12 cellular contexts compared by ENCODE assay signal in genomic region chr22:31872209-31872608, GRCh38.
DNase-seq lines count a peak whose midpoint lies in the region; ATAC-seq, FAIRE-seq and TF ChIP-seq lines count a peak whose summit lies in the region.
"Had no signal": no experiment of that assay in that cellular context is flagged by ENCODE, and none has a peak within 500 bp of the region (broad histone marks: within the 10 kb centered on the region; RNA-seq: fewer than 3 reads in every experiment).

No MANE protein-coding gene starts in this region.

- no peak for TF ChIP-seq EP300 in K562 (IDR thresholded peaks at IDR 0.05; ENCODE audit: low read length)

- H3K4me3 ChIP-seq in GM12864 (ENCODE audit: low read depth, low read length): no peak overlapping the region
- H3K4me3 ChIP-seq in KMS-11 (IDR thresholded peaks at IDR 0.05; ENCODE audit: insufficient read depth, low read depth, low read length): no peak overlapping the region
- no peak overlapping the region for H3K4me3 ChIP-seq in K562
- H3K4me3 ChIP-seq in lower lobe of right lung: no peak overlapping the region
- H3K4me3 ChIP-seq in vagina: no peak overlapping the region

- H3K79me2 ChIP-seq in KMS-11 (ENCODE audit: insufficient read depth, low read depth) (no peaks in the 10 kb centered on the region), K562 (ENCODE audit: control insufficient read depth, insufficient read depth, low read length) (no peaks in the 10 kb centered on the region)

- no peaks in the 10 kb centered on the region for H3K4me1 ChIP-seq in KMS-11 (ENCODE audit: low read depth, poor library complexity, severe bottlenecking)
- H3K4me1 ChIP-seq in K562 (replicated peaks in 1 of 2; ENCODE audit: control insufficient read depth in 2 of 2, insufficient read depth in 2 of 2, low read length in 2 of 2): peaks cover 3 to 15% of the 10 kb centered on the region in 2 experiments; a peak in 3 of 5 replicates
- H3K4me1 ChIP-seq in lower lobe of right lung: peaks cover 23% of the 10 kb centered on the region
- H3K4me1 ChIP-seq in vagina: peaks cover 9% of the 10 kb centered on the region

- H3K4me2 ChIP-seq in KMS-11: no peak overlapping the region
- no peak overlapping the region for H3K4me2 ChIP-seq in K562 (ENCODE audit: insufficient read depth, low read length)

- CTCF ChIA-PET in K562 (lab: Yijun Ruan, JAX; ENCODE audit: low intra/inter-chr PET ratio): interaction anchor here (0.5 to 2.5 kb wide), 4 partner anchors 57 to 75 kb away, joined by 3 to 7 read pairs (median 4); partner anchors contain the start of gene YWHAH

- H3K27ac ChIP-seq in KMS-11: no peak overlapping the region
- H3K27ac ChIP-seq in K562 (ENCODE audit: extremely low read depth, low read depth, low read length): no peak overlapping the region
- no peak overlapping the region for H3K27ac ChIP-seq in lower lobe of right lung
- no peak overlapping the region for H3K27ac ChIP-seq in vagina

- POLR2A ChIA-PET in K562 (lab: Yijun Ruan, JAX): interaction anchor here (1.0 to 1.3 kb wide), 2 partner anchors 60 to 76 kb away, joined by 3 to 5 read pairs; no protein-coding TSS in a partner anchor

- no peaks in the 10 kb centered on the region for H4K20me1 ChIP-seq in KMS-11 (ENCODE audit: insufficient read depth)
- H4K20me1 ChIP-seq in K562 (replicated peaks; ENCODE audit: control insufficient read depth, insufficient read depth, low read length): no peaks in the 10 kb centered on the region

- 11% methylated on average over 3 of the region's 4 CpGs for WGBS in K562 (ENCODE audit: insufficient coverage, low coverage, missing lambda C conversion rate)

- H3K9me3 ChIP-seq in K562 (replicated peaks; ENCODE audit: control insufficient read depth, insufficient read depth, low read depth, low read length): no peaks in the 10 kb centered on the region
- no peaks in the 10 kb centered on the region for H3K9me3 ChIP-seq in lower lobe of right lung
- H3K9me3 ChIP-seq in vagina: no peaks in the 10 kb centered on the region

- no peaks in the 10 kb centered on the region for H3K27me3 Mint-ChIP-seq in stimulated activated naive CD8-positive, alpha-beta T cell treated with anti-CD3 and anti-CD28 coated beads, Interleukin-15, amount 100 ng/mL, for 72 hours
- H3K27me3 Mint-ChIP-seq: activated naive CD8-positive, alpha-beta T cell had no signal

- H3K27ac Mint-ChIP-seq in stimulated activated naive CD8-positive, alpha-beta T cell treated with anti-CD3 and anti-CD28 coated beads, Interleukin-15, amount 100 ng/mL, for 72 hours: no peak overlapping the region
- H3K27ac Mint-ChIP-seq: activated naive CD8-positive, alpha-beta T cell had no signal

- no peaks in the 10 kb centered on the region for H3K27me3 ChIP-seq in KMS-11 (ENCODE audit: insufficient read depth, low read depth)
- H3K27me3 ChIP-seq in K562 (ENCODE audit: control insufficient read depth in 2 of 2, insufficient read depth in 2 of 2, low read length in 2 of 2): no peaks in the 10 kb centered on the region
- H3K27me3 ChIP-seq in lower lobe of right lung (ENCODE audit: low read depth): no peaks in the 10 kb centered on the region
- H3K27me3 ChIP-seq in vagina: no peaks in the 10 kb centered on the region

- no peaks in the 10 kb centered on the region for H3K36me3 ChIP-seq in KMS-11 (ENCODE audit: insufficient read depth)
- H3K36me3 ChIP-seq in K562 (ENCODE audit: control insufficient read depth, insufficient read depth, low read length): peaks cover 26% of the 10 kb centered on the region; the same call in 2 of the 3 replicates
- H3K36me3 ChIP-seq in lower lobe of right lung: peaks cover 70% of the 10 kb centered on the region
- peaks cover 0 to 40% of the 10 kb centered on the region in 2 donors for H3K36me3 ChIP-seq in vagina

- H3K9me3 Mint-ChIP-seq in stimulated activated naive CD8-positive, alpha-beta T cell treated with anti-CD3 and anti-CD28 coated beads, Interleukin-15, amount 100 ng/mL, for 72 hours: no peaks in the 10 kb centered on the region

- H3K9me1 ChIP-seq in K562 (ENCODE audit: control insufficient read depth, insufficient read depth, low read length): no peaks in the 10 kb centered on the region

- TF ChIP-seq CTCF in GM12864 (IDR thresholded peaks at IDR 0.05; ENCODE audit: low read depth, low read length, missing control alignments) (peak; percentile 8), KMS-11 (conservative IDR thresholded peaks at IDR 0.05; ENCODE audit: low read depth, low read length) (peak; percentile 47; the same call in 1 of the 2 replicates), K562 (IDR thresholded peaks at IDR 0.05 in 2 of 3, conservative IDR thresholded peaks at IDR 0.05 in 1 of 3; ENCODE audit: insufficient read depth in 2 of 3, low read depth in 1 of 3, low read length in 3 of 3) (peak; percentile 66 to 80 (median 74)), lower lobe of right lung (IDR thresholded peaks at IDR 0.05) (peak; percentile 17), vagina (IDR thresholded peaks at IDR 0.05) (no peak)

- H3K9ac ChIP-seq in KMS-11: no peak overlapping the region
- no peak overlapping the region for H3K9ac ChIP-seq in K562 (ENCODE audit: insufficient read depth in 1 of 2, low read depth in 2 of 2, low read length in 2 of 2)

- in situ Hi-C loops in K562 (cut with MboI): loop anchor here (5.0 kb wide), 1 partner anchor 75 kb away; no protein-coding TSS in a partner anchor

- TF ChIP-seq POLR2A in K562 (conservative IDR thresholded peaks at IDR 0.05): no peak
- no peak for TF ChIP-seq POLR2A in vagina (IDR thresholded peaks at IDR 0.05)

- FAIRE-seq in K562 (lab: Jason Lieb, UNC): peak; percentile 93
- FAIRE-seq: kidney, TTC549 had no signal

- H3K4me3 Mint-ChIP-seq in stimulated activated naive CD8-positive, alpha-beta T cell treated with anti-CD3 and anti-CD28 coated beads, Interleukin-15, amount 100 ng/mL, for 72 hours: no peak overlapping the region
- H3K4me3 Mint-ChIP-seq: activated naive CD8-positive, alpha-beta T cell had no signal

- H3K4me1 Mint-ChIP-seq in stimulated activated naive CD8-positive, alpha-beta T cell treated with anti-CD3 and anti-CD28 coated beads, Interleukin-15, amount 100 ng/mL, for 72 hours: peaks cover 17% of the 10 kb centered on the region

- intact Hi-C loops in K562 (cut with micrococcal nuclease) (loop anchor here (1.0 to 10.0 kb wide), 2 partner anchors 75 to 207 kb away; partner anchors contain the start of gene PISD), lower lobe of right lung (cut with DNase I) (loop anchor here (10.0 kb wide), 1 partner anchor 73 kb away; the partner anchor contains the start of gene YWHAH), vagina (cut with DNase I) (no loop called here)

- DNase-seq in GM12864 (ENCODE audit: low read depth): no peak
- DNase-seq in K562 (ENCODE audit: extremely low read depth in 1 of 4, low spot score in 3 of 4): peak; percentile 39 to 76 (median 56)
- no peak for DNase-seq in lower lobe of right lung
- no peak for DNase-seq in stimulated activated naive CD8-positive, alpha-beta T cell treated with anti-CD3 and anti-CD28 coated beads, Interleukin-15, amount 100 ng/mL, for 72 hours
- DNase-seq in vagina (ENCODE audit: extremely low spot score in 2 of 2): no peak
- DNase-seq: DMS79, kidney, NCI-H748 treated with DMSO at 0.1 percent for 48 hours had no signal

- no peak overlapping the region for H2AFZ ChIP-seq in KMS-11 (ENCODE audit: low read depth)
- no peak overlapping the region; the same call in 1 of the 2 replicates for H2AFZ ChIP-seq in K562 (ENCODE audit: low read depth, low read length)

- BruUV-seq in K562 (replicated peaks; lab: Mats Ljungman, UMichigan): no TSS peak

- peak; percentile 78 to 93 for TF ChIP-seq RAD21 in K562 (CRISPR knock-in tag; conservative IDR thresholded peaks at IDR 0.05 in 1 of 2, IDR thresholded peaks at IDR 0.05 in 1 of 2)

- ATAC-seq in K562: peak; percentile 95
- peak in 1 of 2 donors; percentile 36 for ATAC-seq in lower lobe of right lung
- no peak for ATAC-seq in stimulated activated naive CD8-positive, alpha-beta T cell treated with anti-CD3 and anti-CD28 coated beads, Interleukin-15, amount 100 ng/mL, for 72 hours
- ATAC-seq in HG02759 (IDR thresholded peaks at IDR 0.05; ENCODE audit: unreplicated experiment): no peak

TF ChIP-seq in K562, 482 proteins besides CTCF, POLR2A, EP300 and RAD21 (continues in another document):
- TF ChIP-seq ARID2 (IDR thresholded peaks at IDR 0.05) (peak; percentile 15; the same call in 1 of the 2 replicates), SMC3 (conservative IDR thresholded peaks at IDR 0.05; ENCODE audit: insufficient read depth, low read depth, low read length) (peak; percentile 61), HMBOX1 (IDR thresholded peaks at IDR 0.05) (peak; percentile 70)

Comparison
In these comparisons a context has a peak if more than half of its experiments do, and no peak if none do; other contexts are left out.
1. DNase-seq: peak in K562 (4 of 4); none in GM12864 (single experiment), lower lobe of right lung (single experiment), stimulated activated naive CD8-positive, alpha-beta T cell treated with anti-CD3 and anti-CD28 coated beads, Interleukin-15, amount 100 ng/mL, for 72 hours (0 of 2) and vagina (0 of 2).
2. CTCF ChIP-seq: peak in GM12864 (single experiment), KMS-11 (single experiment), K562 (3 of 3) and lower lobe of right lung (single experiment); none in vagina (0 of 3).